In the genomic region with DNA sequence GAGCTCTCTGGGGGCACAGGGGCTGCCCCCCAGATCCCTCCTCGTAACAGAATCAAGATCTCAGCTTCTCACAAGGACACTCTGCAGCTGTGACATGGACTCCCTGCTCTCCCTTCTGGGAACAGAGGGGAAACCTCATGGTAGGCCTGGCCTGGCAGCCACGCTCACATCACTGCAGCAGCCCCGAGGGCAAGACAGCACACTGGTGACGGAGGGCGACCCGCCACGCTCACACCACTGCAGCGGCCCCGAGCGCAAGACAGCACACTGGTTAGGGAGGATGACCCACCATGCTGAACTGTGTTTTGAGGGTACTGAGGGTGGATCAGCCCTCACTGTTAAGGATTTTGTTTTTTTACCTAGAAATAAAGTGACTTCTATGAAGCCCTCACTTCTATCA, we compare ENCODE assay signal across 34 cellular contexts. TPM values are rescaled to one million over a fixed set of nuclear protein-coding genes. Genes with fewer than 3 reads are reported as not detected.
"Had no signal": no experiment of that assay in that cellular context is flagged by ENCODE, and none has a peak within 500 bp of the region (broad histone marks: within the 10 kb centered on the region; RNA-seq: fewer than 3 reads in every experiment).

No MANE protein-coding gene starts in this region.

- H3K9me3 Mint-ChIP-seq: activated CD4-positive, alpha-beta memory T cell treated with anti-CD3 and anti-CD28 coated beads, Interleukin-2, amount 10 ng/mL, durations not matched to agents 7 days and 5 days; activated naive CD4-positive, alpha-beta T cell treated with anti-CD3 and anti-CD28 coated beads, Interleukin-2, amount 10 ng/mL, durations not matched to agents 7 days and 5 days; T-cell had no signal

- ATAC-seq: activated CD8-positive, alpha-beta memory T cell treated with anti-CD3 and anti-CD28 coated beads, Interleukin-2, amount 10 ng/mL, durations not matched to agents 7 days and 5 days; SK-N-SH treated with all-trans-retinoic acid at 6 μM for 48 hours; T-cell; T-helper 17 cell had no signal

- H3K27ac ChIP-seq: ascending aorta, Peyer's patch, VCaP had no signal

- H3K4me1 ChIP-seq: ascending aorta, Peyer's patch had no signal

- H3K36me3 Mint-ChIP-seq: activated CD8-positive, alpha-beta memory T cell treated with anti-CD3 and anti-CD28 coated beads, Interleukin-2, amount 10 ng/mL, durations not matched to agents 7 days and 5 days; activated naive CD4-positive, alpha-beta T cell treated with anti-CD3 and anti-CD28 coated beads, Interleukin-2, amount 10 ng/mL, durations not matched to agents 7 days and 5 days; activated naive CD8-positive, alpha-beta T cell; T-cell had no signal

- DNase-seq: activated CD4-positive, alpha-beta memory T cell treated with anti-CD3 and anti-CD28 coated beads, Interleukin-2, amount 10 ng/mL, durations not matched to agents 7 days and 5 days; activated CD4-positive, alpha-beta T cell treated with anti-CD3 and anti-CD28 coated beads for 1 hour; activated CD4-positive, alpha-beta T cell treated with anti-CD3 and anti-CD28 coated beads for 48 hours; activated CD4-positive, CD25-positive, alpha-beta regulatory T cell; activated CD8-positive, alpha-beta memory T cell treated with anti-CD3 and anti-CD28 coated beads for 24 hours; activated CD8-positive, alpha-beta memory T cell treated with anti-CD3 and anti-CD28 coated beads, Interleukin-2, amount 10 ng/mL, durations not matched to agents 7 days and 5 days; activated CD8-positive, alpha-beta memory T cell treated with anti-CD3 and anti-CD28 coated beads, Interleukin-2, amount 50 U/mL, for 48 hours; activated effector memory CD4-positive, alpha-beta T cell treated with Interleukin-2 at 50 U/mL for 16 hours; activated naive CD4-positive, alpha-beta T cell treated with anti-CD3 and anti-CD28 coated beads, Interleukin-2, amount 10 ng/mL, durations not matched to agents 7 days and 5 days; activated T-cell treated with anti-CD3 and anti-CD28 coated beads, Interleukin-2, amount 50 U/mL, for 48 hours; amniotic stem cell; caudate nucleus; Karpas-422; KBM-7; NCI-H1105; NCI-H1417 treated with DMSO at 0.1 percent for 48 hours; NCI-H1694; NCI-H1930; NCI-H2081 treated with DMSO at 0.1 percent for 48 hours; NCI-H510A; NCI-H526; NCI-H748 treated with DMSO at 0.1 percent for 48 hours; NK-92 treated with Interleukin-12 subunit alpha and Interleukin-12 subunit beta, amount 100 ng/mL, for 24 hours; Peyer's patch; RPMI8226; SIG-M5; T-cell; T-helper 17 cell had no signal

- H3K27me3 ChIP-seq: ascending aorta, Peyer's patch had no signal

- H3K4me1 Mint-ChIP-seq: activated CD4-positive, alpha-beta memory T cell treated with anti-CD3 and anti-CD28 coated beads, Interleukin-2, amount 10 ng/mL, durations not matched to agents 7 days and 5 days; activated CD8-positive, alpha-beta memory T cell treated with anti-CD3 and anti-CD28 coated beads, Interleukin-2, amount 10 ng/mL, durations not matched to agents 7 days and 5 days; activated naive CD4-positive, alpha-beta T cell treated with anti-CD3 and anti-CD28 coated beads, Interleukin-2, amount 10 ng/mL, durations not matched to agents 7 days and 5 days; T-cell; T-helper 17 cell had no signal

- H3K27ac Mint-ChIP-seq: activated CD4-positive, alpha-beta memory T cell treated with anti-CD3 and anti-CD28 coated beads, Interleukin-2, amount 10 ng/mL, durations not matched to agents 7 days and 5 days; activated CD8-positive, alpha-beta memory T cell treated with anti-CD3 and anti-CD28 coated beads, Interleukin-2, amount 10 ng/mL, durations not matched to agents 7 days and 5 days; activated naive CD4-positive, alpha-beta T cell treated with anti-CD3 and anti-CD28 coated beads, Interleukin-2, amount 10 ng/mL, durations not matched to agents 7 days and 5 days; activated naive CD8-positive, alpha-beta T cell; T-cell; T-helper 17 cell had no signal

- H3K4me3 ChIP-seq: ascending aorta, Peyer's patch had no signal

- H3K4me3 Mint-ChIP-seq: activated CD4-positive, alpha-beta memory T cell treated with anti-CD3 and anti-CD28 coated beads, Interleukin-2, amount 10 ng/mL, durations not matched to agents 7 days and 5 days; activated CD8-positive, alpha-beta memory T cell treated with anti-CD3 and anti-CD28 coated beads, Interleukin-2, amount 10 ng/mL, durations not matched to agents 7 days and 5 days; activated naive CD4-positive, alpha-beta T cell treated with anti-CD3 and anti-CD28 coated beads, Interleukin-2, amount 10 ng/mL, durations not matched to agents 7 days and 5 days; activated naive CD8-positive, alpha-beta T cell; T-cell; T-helper 17 cell had no signal

- H3K9me3 ChIP-seq: ascending aorta, Peyer's patch had no signal

- H3K27me3 Mint-ChIP-seq: activated naive CD4-positive, alpha-beta T cell treated with anti-CD3 and anti-CD28 coated beads, Interleukin-2, amount 10 ng/mL, durations not matched to agents 7 days and 5 days had no signal

- H3K36me3 ChIP-seq: ascending aorta, Peyer's patch had no signal

RNA-seq across cellular contexts. Expression of a gene that starts 46.8 kb away (rescaled TPM):
- total RNA-seq: activated CD4-positive, alpha-beta memory T cell treated with anti-CD3 and anti-CD28 coated beads, Interleukin-2, amount 10 ng/mL, durations not matched to agents 7 days and 5 days; ascending aorta; bronchial epithelial cell; PC-3; Peyer's patch; T-helper 17 cell had no signal
